18 cellular contexts compared by ENCODE assay signal in the genomic region with DNA sequence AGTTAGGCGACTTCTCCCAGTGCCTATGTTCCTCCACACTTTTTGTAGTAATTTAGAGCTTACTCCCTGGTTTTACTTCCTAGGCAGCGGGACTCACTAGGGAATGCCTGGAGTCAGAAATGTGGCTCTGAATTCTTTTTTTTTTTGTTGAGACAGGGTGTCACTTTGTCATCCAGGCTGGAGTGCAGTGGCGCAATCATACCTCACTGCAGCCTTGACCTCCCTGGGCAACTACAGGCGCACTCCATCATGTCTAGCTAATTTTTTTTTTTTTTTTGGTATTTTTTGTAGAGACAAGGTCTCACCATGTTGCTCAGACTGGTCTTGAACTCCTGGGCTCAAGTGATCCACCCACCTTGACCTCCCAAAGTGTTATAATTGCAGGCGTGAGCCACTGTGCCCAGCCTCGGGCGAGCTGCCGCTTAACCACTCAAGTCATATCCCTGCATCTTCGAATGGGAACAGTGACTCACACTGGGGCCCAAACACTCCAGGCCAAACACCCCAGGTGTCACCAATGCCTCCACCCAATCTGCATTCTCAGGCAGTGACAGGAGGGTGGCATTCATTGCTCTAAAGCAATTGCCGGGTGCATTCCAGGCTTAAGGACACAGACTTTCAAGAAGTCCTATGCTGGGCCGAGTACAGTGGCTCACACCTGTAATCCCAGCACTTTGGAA. TPM values are rescaled to one million over a fixed set of nuclear protein-coding genes. Genes with fewer than 3 reads are reported as not detected.
DNase-seq lines count a peak whose midpoint lies in the region; ATAC-seq and TF ChIP-seq lines count a peak whose summit lies in the region.
"Had no signal": no experiment of that assay in that cellular context is flagged by ENCODE, and none has a peak within 500 bp of the region (broad histone marks: within the 10 kb centered on the region; RNA-seq: fewer than 3 reads in every experiment).

No MANE protein-coding gene starts in this region.

- peak overlapping the region; percentile 14 for H2BK120ac ChIP-seq in IMR-90 (ENCODE audit: low read depth, low read length)
- no peak overlapping the region for H2BK120ac ChIP-seq in trophoblast cell (ENCODE audit: insufficient read depth, low read length, poor library complexity)

- H3K4me3 ChIP-seq in IMR-90 (ENCODE audit: insufficient read depth, low read depth, low read length), result no peak overlapping the region
- no peak overlapping the region for H3K4me3 ChIP-seq in trophoblast cell (ENCODE audit: low read depth, low read length)
- H3K4me3 ChIP-seq: MG63, neural progenitor cell, right atrium auricular region, tibial nerve had no signal

- CTCF ChIA-PET in activated CD4-positive, alpha-beta T cell treated with anti-CD3 and anti-CD28 coated beads for 36 hours (lab: Charles Lee), result interaction anchor here (1.6 to 1.7 kb wide), 2 partner anchors 10 to 17 kb away, joined by 5 to 7 read pairs; no protein-coding TSS in a partner anchor
- CTCF ChIA-PET in IMR-90 (lab: Yijun Ruan, JAX), result interaction anchor here (0.6 kb wide), 1 partner anchor 51 kb away, joined by 3 read pairs; no protein-coding TSS in a partner anchor

- H3K4me3 Mint-ChIP-seq in activated CD4-positive, alpha-beta T cell treated with anti-CD3 and anti-CD28 coated beads for 36 hours, result no peak overlapping the region
- H3K4me3 Mint-ChIP-seq: neural progenitor cell had no signal

- H3K27me3 ChIP-seq in IMR-90 (ENCODE audit: control insufficient read depth, insufficient read depth, low read length) (no peaks in the 10 kb centered on the region), trophoblast cell (ENCODE audit: insufficient read depth, low read length) (no peaks in the 10 kb centered on the region)
- H3K27me3 ChIP-seq: MG63, neural progenitor cell, right atrium auricular region, tibial nerve had no signal

- in situ Hi-C loops in IMR-90 (cut with MboI; ENCODE audit: low sequenced_read_pairs), result no loop called here

- H3K18ac ChIP-seq in IMR-90 (ENCODE audit: low read depth, low read length) (0 out of 2 replicates have a peak overlapping the region, but pooled peaks have one; percentile 19), trophoblast cell (ENCODE audit: low read length) (no peak overlapping the region)

- TF ChIP-seq POLR2A in IMR-90 (IDR thresholded peaks at IDR 0.05; ENCODE audit: low read depth, low read length), result no peak

- no peak overlapping the region for H3K9ac ChIP-seq in IMR-90 (ENCODE audit: low read depth, low read length)
- H3K9ac ChIP-seq in trophoblast cell (ENCODE audit: low read length), result no peak overlapping the region
- H3K9ac ChIP-seq: neural progenitor cell had no signal

- peak; percentile 45 for DNase-seq in activated CD4-positive, alpha-beta T cell treated with anti-CD3 and anti-CD28 coated beads for 36 hours
- no peak for DNase-seq in activated CD4-positive, alpha-beta T cell treated with anti-CD3 and anti-CD28 coated beads for 1 hour
- DNase-seq in IMR-90 (no peak), astrocyte of the hippocampus (ENCODE audit: low read depth, low spot score) (peak; percentile 33), trophoblast cell (peak; percentile 99), NCI-H1092 (lab: John Stamatoyannopoulos, UW) (no peak), cardiac septum (ENCODE audit: low spot score) (no peak)
- DNase-seq in stimulated activated naive CD4-positive, alpha-beta T cell (lab: John Stamatoyannopoulos, UW), result no peak
- DNase-seq: C1 segment of cervical spinal cord; MG63; NCI-H2029; NCI-H510A; stimulated activated CD4-positive, alpha-beta T cell treated with anti-CD3 and anti-CD28 coated beads, Interleukin-2, amount 100 ng/mL, for 48 hours had no signal

- peaks cover 24 to 83% of the 10 kb centered on the region in 2 experiments for H3K79me1 ChIP-seq in IMR-90 (ENCODE audit: low read depth in 1 of 2, low read length in 2 of 2)
- H3K79me1 ChIP-seq in trophoblast cell (ENCODE audit: low read length), result no peaks in the 10 kb centered on the region

- H3K27me3 Mint-ChIP-seq in activated CD4-positive, alpha-beta T cell treated with anti-CD3 and anti-CD28 coated beads for 36 hours, result no peaks in the 10 kb centered on the region

- H2AK9ac ChIP-seq in IMR-90 (replicated peaks; ENCODE audit: low read depth, low read length, poor library complexity), result no peak overlapping the region

- H3K27ac ChIP-seq in IMR-90 (ENCODE audit: insufficient read depth, low read length) (peak overlapping the region; percentile 27; the same call in 1 of the 2 replicates), trophoblast cell (ENCODE audit: low read depth, low read length) (no peak overlapping the region)
- H3K27ac ChIP-seq: 22Rv1, neural progenitor cell, right atrium auricular region, tibial nerve, VCaP had no signal

- intact Hi-C loops in activated CD4-positive, alpha-beta T cell treated with anti-CD3 and anti-CD28 coated beads for 36 hours (cut with DNase I, micrococcal nuclease), result no loop called here
- intact Hi-C loops in IMR-90 (cut with micrococcal nuclease) (no loop called here), cardiac septum (cut with DNase I) (no loop called here)

- BruUV-seq in IMR-90 (replicated peaks; lab: Mats Ljungman, UMichigan), result no TSS peak

- H4K5ac ChIP-seq in IMR-90 (ENCODE audit: low read depth, low read length), result no peak overlapping the region

- H2BK5ac ChIP-seq in IMR-90 (ENCODE audit: low read depth, low read length, poor library complexity, severe bottlenecking) (no peak overlapping the region), trophoblast cell (ENCODE audit: low read depth, low read length, poor library complexity) (no peak overlapping the region)

- ATAC-seq in activated CD4-positive, alpha-beta T cell treated with anti-CD3 and anti-CD28 coated beads for 36 hours, result peak; percentile 57
- ATAC-seq in IMR-90 (ENCODE audit: low read depth), result no peak

- H3K4ac ChIP-seq in IMR-90 (ENCODE audit: low read depth, low read length) (peak overlapping the region; percentile 67), trophoblast cell (ENCODE audit: low read depth, low read length) (no peak overlapping the region)

- dilution Hi-C loops in IMR-90 (cut with HindIII; ENCODE audit: low sequenced_read_pairs, unreplicated experiment), result no loop called here

- no peak overlapping the region for H2BK12ac ChIP-seq in trophoblast cell (ENCODE audit: low read length)

- H4K12ac ChIP-seq in trophoblast cell (ENCODE audit: low read depth, low read length), result no peak overlapping the region

- POLR2A ChIA-PET in activated CD4-positive, alpha-beta T cell treated with anti-CD3 and anti-CD28 coated beads for 36 hours (lab: Charles Lee), result interaction anchor here (0.7 kb wide), 1 partner anchor 159 kb away, joined by 7 read pairs; no protein-coding TSS in a partner anchor
- POLR2A ChIA-PET in IMR-90 (lab: Charles Lee; ENCODE audit: unreplicated experiment), result interaction anchor here (0.5 kb wide), 1 partner anchor 787 kb away, joined by 3 read pairs; no protein-coding TSS in a partner anchor

- H2BK20ac ChIP-seq in IMR-90 (ENCODE audit: low read depth, low read length), result peak overlapping the region; percentile 7

- H3K9me3 Mint-ChIP-seq in activated CD4-positive, alpha-beta T cell treated with anti-CD3 and anti-CD28 coated beads for 36 hours (ENCODE audit: low read depth), result no peaks in the 10 kb centered on the region
- H3K9me3 Mint-ChIP-seq: neural progenitor cell had no signal

- peak overlapping the region; percentile 67; the same call in 2 of the 3 replicates for H2BK15ac ChIP-seq in IMR-90 (ENCODE audit: low read depth, low read length)

- WGBS in IMR-90 (ENCODE audit: extremely low coverage in 2 of 2, insufficient read length in 1 of 2), 2 experiments, result 92% methylated on average over 7 of the region's 11 CpGs; no CpG with 5 or more reads in 1 of the 2 experiments
- WGBS in trophoblast cell (ENCODE audit: extremely low coverage, insufficient coverage, insufficient read length), result no CpG with 5 or more reads among the region's 11 CpGs

- H3K9me1 ChIP-seq in IMR-90 (ENCODE audit: insufficient read depth, low read length), result peaks cover 45% of the 10 kb centered on the region

- no peak for TF ChIP-seq RAD21 in IMR-90 (IDR thresholded peaks at IDR 0.05; ENCODE audit: low read length)

- peak overlapping the region; percentile 51 for H3K27ac Mint-ChIP-seq in activated CD4-positive, alpha-beta T cell treated with anti-CD3 and anti-CD28 coated beads for 36 hours
- H3K27ac Mint-ChIP-seq: neural progenitor cell had no signal

- H3K4me1 ChIP-seq in IMR-90 (ENCODE audit: control insufficient read depth, insufficient read depth, low read length) (peaks cover 26% of the 10 kb centered on the region), trophoblast cell (ENCODE audit: control insufficient read depth in 1 of 2, insufficient read depth in 2 of 2, low read length in 2 of 2) (peaks cover 12 to 14% of the 10 kb centered on the region in 2 experiments)
- H3K4me1 ChIP-seq: right atrium auricular region had no signal

- H3K56ac ChIP-seq in IMR-90 (ENCODE audit: extremely low read depth, insufficient read depth, low read length), result no peak overlapping the region

- peak overlapping the region; percentile 73 for H4K91ac ChIP-seq in IMR-90 (ENCODE audit: insufficient read depth, low read depth, low read length)
- no peak overlapping the region for H4K91ac ChIP-seq in trophoblast cell (ENCODE audit: low read depth, low read length)

- H3K36me3 ChIP-seq in IMR-90 (ENCODE audit: control insufficient read depth, insufficient read depth, low read length) (peaks cover 44% of the 10 kb centered on the region), trophoblast cell (ENCODE audit: control insufficient read depth in 1 of 2, insufficient read depth in 2 of 2, low read length in 2 of 2) (no peaks in the 10 kb centered on the region)
- H3K36me3 ChIP-seq: MG63, neural progenitor cell, right atrium auricular region had no signal

- H3K4me2 ChIP-seq in IMR-90 (ENCODE audit: low read depth, low read length) (no peak overlapping the region), trophoblast cell (ENCODE audit: low read length) (no peak overlapping the region)
- H3K4me2 ChIP-seq: neural progenitor cell had no signal

- H3K4me1 Mint-ChIP-seq in activated CD4-positive, alpha-beta T cell treated with anti-CD3 and anti-CD28 coated beads for 36 hours, result peaks cover 59% of the 10 kb centered on the region

- H3K14ac ChIP-seq in IMR-90 (replicated peaks; ENCODE audit: low read depth, low read length) (0 out of 2 replicates have a peak overlapping the region, but pooled peaks have one; percentile 43), trophoblast cell (ENCODE audit: low read length) (no peak overlapping the region)

- H2AK5ac ChIP-seq in IMR-90 (ENCODE audit: low read depth, low read length) (peak overlapping the region; percentile 84), trophoblast cell (ENCODE audit: low read length) (no peak overlapping the region)

- H3K36me3 Mint-ChIP-seq in activated CD4-positive, alpha-beta T cell treated with anti-CD3 and anti-CD28 coated beads for 36 hours (ENCODE audit: low read depth), result peaks cover 61% of the 10 kb centered on the region
- H3K36me3 Mint-ChIP-seq: neural progenitor cell had no signal

- peak overlapping the region in 1 of 2 experiments; percentile 2; a peak in 1 of 4 replicates for H4K8ac ChIP-seq in IMR-90 (ENCODE audit: low read depth in 2 of 2, low read length in 2 of 2)
- H4K8ac ChIP-seq in trophoblast cell (ENCODE audit: low read depth, low read length), result no peak overlapping the region

- no peaks in the 10 kb centered on the region for H3K9me3 ChIP-seq in IMR-90 (ENCODE audit: control insufficient read depth, insufficient read depth, low read length)
- H3K9me3 ChIP-seq in trophoblast cell (ENCODE audit: insufficient read depth, low read depth, low read length), result peaks cover 2% of the 10 kb centered on the region
- H3K9me3 ChIP-seq: MG63, right atrium auricular region, tibial nerve had no signal

- no peaks in the 10 kb centered on the region for H3K79me2 ChIP-seq in trophoblast cell (ENCODE audit: control insufficient read depth, insufficient read depth, low read length, poor library complexity)

- TF ChIP-seq CTCF in IMR-90 (conservative IDR thresholded peaks at IDR 0.05; ENCODE audit: low read depth, low read length), result no peak

- peaks cover 15% of the 10 kb centered on the region; the same call in 1 of the 2 replicates for H4K20me1 ChIP-seq in IMR-90 (ENCODE audit: insufficient read depth, low read length)

- H2AFZ ChIP-seq in IMR-90 (replicated peaks; ENCODE audit: low read length, poor library complexity) (no peak overlapping the region), trophoblast cell (ENCODE audit: insufficient read depth, low read length, poor library complexity) (no peak overlapping the region)
- H2AFZ ChIP-seq: neural progenitor cell had no signal

- H3K23ac ChIP-seq in IMR-90 (ENCODE audit: low read depth, low read length) (no peak overlapping the region; the same call in 1 of the 2 replicates), trophoblast cell (ENCODE audit: low read length) (no peak overlapping the region)

RNA-seq across cellular contexts. Expression of a gene that starts 19.6 kb away (rescaled TPM):
- 100 to 1,000 TPM; 186 to 191 TPM for total RNA-seq in activated CD4-positive, alpha-beta T cell treated with anti-CD3 and anti-CD28 coated beads for 36 hours
- total RNA-seq in IMR-90 (2012; rRNA removed), result 35.3 and 55.5 TPM in 2 replicates
- polyA plus RNA-seq in IMR-90 (2012; rRNA removed), result 77.0 and 89.7 TPM in 2 replicates
- polyA plus RNA-seq in IMR-90 (2012; cell fraction: cytosol; rRNA removed), result 29.0 and 54.5 TPM in 2 replicates
- 9.4 and 39.2 TPM in 2 replicates for polyA plus RNA-seq in IMR-90 (2012; cell fraction: nucleus; rRNA removed; ENCODE audit: low replicate concordance)
- 10.5 and 10.7 TPM in 2 replicates for polyA plus RNA-seq in trophoblast cell (2013)
- 3.2 TPM for total RNA-seq in cardiac septum

Comparison
In these comparisons a context has a peak if more than half of its experiments do, and no peak if none do; other contexts are left out.
1. DNase-seq: peak in activated CD4-positive, alpha-beta T cell treated with anti-CD3 and anti-CD28 coated beads for 36 hours (single experiment), astrocyte of the hippocampus (single experiment) and trophoblast cell (2 of 2); none in activated CD4-positive, alpha-beta T cell treated with anti-CD3 and anti-CD28 coated beads for 1 hour (single experiment), IMR-90 (single experiment), NCI-H1092 (single experiment), cardiac septum (single experiment) and stimulated activated naive CD4-positive, alpha-beta T cell (0 of 6).